In the genomic region with DNA sequence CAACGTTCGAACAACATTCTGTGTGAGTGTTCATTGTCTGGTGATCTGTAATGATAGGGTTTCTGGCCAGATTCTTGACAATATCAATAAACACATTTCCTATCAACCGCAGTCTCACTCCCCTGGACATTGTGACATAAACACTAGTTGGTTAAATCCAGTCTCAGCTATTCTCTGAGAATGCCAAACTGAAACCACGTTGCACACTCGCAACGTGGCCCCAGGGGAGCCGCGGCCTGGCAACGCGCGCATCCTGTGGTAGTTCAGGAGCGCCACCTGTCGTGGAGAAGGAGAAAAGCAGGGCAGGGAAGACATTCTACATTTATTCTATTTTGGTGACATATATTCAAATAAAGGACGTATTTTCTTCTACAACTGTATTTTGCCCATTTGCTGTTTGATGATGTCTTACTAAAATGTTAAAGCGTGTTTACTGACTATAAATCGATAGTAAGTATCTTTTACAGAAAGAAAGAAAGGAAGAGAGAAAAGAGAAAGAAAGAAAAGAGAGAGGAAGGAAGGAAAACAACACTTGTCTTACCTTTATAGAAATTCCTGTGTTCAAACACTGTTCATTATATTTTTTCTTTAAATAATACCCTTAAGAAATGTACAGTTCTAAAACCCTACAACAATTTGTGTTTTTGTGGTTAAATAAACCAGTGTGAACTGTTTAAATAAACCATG, we compare ENCODE assay signal across 8 cellular contexts.
DNase-seq lines count a peak whose midpoint lies in the region; ATAC-seq, FAIRE-seq and TF ChIP-seq lines count a peak whose summit lies in the region.
"Had no signal": no experiment of that assay in that cellular context is flagged by ENCODE, and none has a peak within 500 bp of the region (broad histone marks: within the 10 kb centered on the region; RNA-seq: fewer than 3 reads in every experiment).

No MANE protein-coding gene starts in this region.

- no peaks in the 10 kb centered on the region for H3K27me3 Mint-ChIP-seq in activated CD4-positive, alpha-beta memory T cell treated with anti-CD3 and anti-CD28 coated beads for 36 hours
- H3K27me3 Mint-ChIP-seq: central memory CD8-positive, alpha-beta T cell had no signal

- POLR2A ChIA-PET in activated CD4-positive, alpha-beta memory T cell treated with anti-CD3 and anti-CD28 coated beads for 36 hours (lab: Charles Lee): no interaction called here

- no peaks in the 10 kb centered on the region for H3K4me1 ChIP-seq in pancreas

- WGBS in pancreas, 2 donors: 5 to 8% methylated on average over 16 of the region's 16 CpGs

- no peak for FAIRE-seq in pancreas (lab: Jason Lieb, UNC)

- H3K4me1 Mint-ChIP-seq in activated CD4-positive, alpha-beta memory T cell treated with anti-CD3 and anti-CD28 coated beads for 36 hours (ENCODE audit: low read depth): peaks cover 4% of the 10 kb centered on the region

- peak; percentile 21 for DNase-seq in GM04503 (ENCODE audit: low read depth)
- DNase-seq in HCEC 1CT: peak; percentile 50
- DNase-seq in NCI-H1930 (lab: John Stamatoyannopoulos, UW): peak; percentile 44 to 66
- DNase-seq in activated CD4-positive, alpha-beta memory T cell treated with anti-CD3 and anti-CD28 coated beads for 36 hours: peak; percentile 30
- DNase-seq in globus pallidus (ENCODE audit: low spot score): peak; percentile 26
- peak; percentile 16 to 77 (median 51) for DNase-seq in pancreas

- H3K4me3 Mint-ChIP-seq in activated CD4-positive, alpha-beta memory T cell treated with anti-CD3 and anti-CD28 coated beads for 36 hours: no peak overlapping the region
- H3K4me3 Mint-ChIP-seq: central memory CD8-positive, alpha-beta T cell had no signal

- ATAC-seq in pancreas (peak; percentile 67 to 95 (median 88)), HG02763 (IDR thresholded peaks at IDR 0.05; ENCODE audit: unreplicated experiment) (no peak)

- H3K27ac Mint-ChIP-seq in activated CD4-positive, alpha-beta memory T cell treated with anti-CD3 and anti-CD28 coated beads for 36 hours: no peak overlapping the region

- H3K27ac ChIP-seq in pancreas: no peak overlapping the region

- H3K27me3 ChIP-seq in pancreas: no peaks in the 10 kb centered on the region

- no peaks in the 10 kb centered on the region for H3K36me3 Mint-ChIP-seq in activated CD4-positive, alpha-beta memory T cell treated with anti-CD3 and anti-CD28 coated beads for 36 hours

- CTCF ChIA-PET in activated CD4-positive, alpha-beta memory T cell treated with anti-CD3 and anti-CD28 coated beads for 36 hours (lab: Charles Lee): interaction anchor here (1.1 kb wide), 1 partner anchor 12 kb away, joined by 3 read pairs; no protein-coding TSS in a partner anchor

- intact Hi-C loops in activated CD4-positive, alpha-beta memory T cell treated with anti-CD3 and anti-CD28 coated beads for 36 hours (cut with micrococcal nuclease): no loop called here
- intact Hi-C loops in pancreas (cut with DNase I): no loop called here

- H3K4me3 ChIP-seq in pancreas: no peak overlapping the region

- TF ChIP-seq CTCF in pancreas (IDR thresholded peaks at IDR 0.05): peak; percentile 32 to 78 (median 58)

- peaks cover 4% of the 10 kb centered on the region for H3K9me3 Mint-ChIP-seq in activated CD4-positive, alpha-beta memory T cell treated with anti-CD3 and anti-CD28 coated beads for 36 hours

- H3K9me3 ChIP-seq in pancreas: no peaks in the 10 kb centered on the region

- H3K36me3 ChIP-seq in pancreas: no peaks in the 10 kb centered on the region
